Comparison of ENCODE assay signal across 1 cellular context in the genomic region with DNA sequence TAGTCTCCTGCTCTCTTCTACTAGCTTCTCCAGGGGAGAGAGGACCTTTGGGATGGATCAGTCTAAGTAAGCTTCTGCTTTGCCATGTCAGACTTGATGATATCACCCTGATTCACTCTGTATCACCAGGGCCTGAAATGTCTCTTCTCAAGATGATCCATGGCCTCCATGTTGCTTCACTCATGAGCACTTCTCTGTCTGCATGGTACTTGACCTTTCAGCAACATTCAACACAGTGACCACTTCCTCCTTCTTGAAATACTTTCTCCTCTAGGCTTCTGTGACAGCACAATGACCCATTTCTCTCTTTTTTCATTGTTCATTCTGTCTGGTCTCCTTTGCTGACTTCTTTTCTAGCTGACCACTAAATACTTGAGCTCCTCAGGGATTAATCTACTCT.
TF ChIP-seq lines count a peak whose summit lies in the region.

No MANE protein-coding gene starts in this region.

TF ChIP-seq in H1, 55 proteins besides CTCF, POLR2A, EP300 and RAD21:
- TF ChIP-seq YY1 (IDR thresholded peaks at IDR 0.05; ENCODE audit: low read depth, low read length): no peak
- TF ChIP-seq RFX5 (IDR thresholded peaks at IDR 0.05; ENCODE audit: borderline replicate concordance, low read depth, low read length): no peak
